Comparison of ENCODE assay signal across 17 cellular contexts in genomic region chr9:19759066-19759465, GRCh38. TPM values are rescaled to one million over a fixed set of nuclear protein-coding genes. Genes with fewer than 3 reads are reported as not detected.
A peak's percentile ranks its signal among the peaks of the same experiment; 100 is the strongest.
DNase-seq lines count a peak whose midpoint lies in the region; ATAC-seq, FAIRE-seq and TF ChIP-seq lines count a peak whose summit lies in the region.
"Had no signal": no experiment of that assay in that cellular context is flagged by ENCODE, and none has a peak within 500 bp of the region (broad histone marks: within the 10 kb centered on the region; RNA-seq: fewer than 3 reads in every experiment).

No MANE protein-coding gene starts in this region.

- H3K27me3 Mint-ChIP-seq in T-cell, result peaks cover 2% of the 10 kb centered on the region in 2 donors

- H3K9me3 Mint-ChIP-seq in T-cell, result peaks cover 3 to 5% (median 5%) of the 10 kb centered on the region in 3 donors

- in situ Hi-C loops in G401 (cut with HindIII; ENCODE audit: low sequenced_read_pairs), result no loop called here

- DNase-seq in D721Med (ENCODE audit: insufficient read length, low spot score), result no peak
- peak; percentile 68 for DNase-seq in G401 (ENCODE audit: low spot score)
- DNase-seq in NCI-H69 (lab: John Stamatoyannopoulos, UW), result peak; percentile 92
- peak; percentile 65 for DNase-seq in cerebellar cortex (ENCODE audit: low spot score)
- DNase-seq in NCI-H187 treated with DMSO at 0.1 percent for 48 hours (lab: John Stamatoyannopoulos, UW), result no peak
- DNase-seq in GM19239 (ENCODE audit: insufficient read length, low spot score), result no peak
- no peak for DNase-seq in T-cell
- DNase-seq: ACHN; CD4-positive, CD25-positive, alpha-beta regulatory T cell; DMS53; GOT3; H9; IMR-90 had no signal

- CTCF ChIA-PET in T-cell (lab: Charles Lee), result no interaction called here

- H3K27ac Mint-ChIP-seq in T-cell, result no peak overlapping the region
- H3K27ac Mint-ChIP-seq: CD4-positive, CD25-positive, alpha-beta regulatory T cell; H9 had no signal

- no peak overlapping the region for H3K4me3 Mint-ChIP-seq in T-cell
- H3K4me3 Mint-ChIP-seq: CD4-positive, CD25-positive, alpha-beta regulatory T cell; H9 had no signal

- no peak for ATAC-seq in T-cell (replicated peaks in 1 of 4)
- ATAC-seq: GM12878 had no signal

- no peak for TF ChIP-seq CTCF in D721Med (IDR thresholded peaks at IDR 0.05; ENCODE audit: insufficient read depth, missing control alignments)

- POLR2A ChIA-PET in T-cell (lab: Charles Lee), result no interaction called here

- no peaks in the 10 kb centered on the region for H3K4me1 Mint-ChIP-seq in T-cell
- H3K4me1 Mint-ChIP-seq: CD4-positive, CD25-positive, alpha-beta regulatory T cell had no signal

- FAIRE-seq in D721Med (lab: Jason Lieb, UNC), result peak; percentile 38
- no peak for FAIRE-seq in GM19239 (lab: Jason Lieb, UNC)
- FAIRE-seq: GM12878, GM18507 had no signal

- H3K36me3 Mint-ChIP-seq in T-cell, result no peaks in the 10 kb centered on the region
- H3K36me3 Mint-ChIP-seq: CD4-positive, CD25-positive, alpha-beta regulatory T cell had no signal

RNA-seq across cellular contexts. Expression of gene SLC24A2, which starts 29.8 kb away (rescaled TPM):
- total RNA-seq in G401 (2014; rRNA removed; shearing (Covaris generic)), result not detected in 2 replicates
- total RNA-seq in T-cell, result under 1 TPM in 2 of 5 donors, not detected in 3; 0.07 to 0.33 TPM
- total RNA-seq: A172, GM12878, HT-29, IMR-90 had no signal

Comparison
In these comparisons a context has a peak if more than half of its experiments do, and no peak if none do; other contexts are left out.
1. DNase-seq: peak in G401 (single experiment), NCI-H69 (single experiment) and cerebellar cortex (single experiment); none in D721Med (single experiment), NCI-H187 treated with DMSO at 0.1 percent for 48 hours (single experiment), GM19239 (single experiment) and T-cell (0 of 34).